Comparison of ENCODE assay signal across 8 cellular contexts in the genomic region with DNA sequence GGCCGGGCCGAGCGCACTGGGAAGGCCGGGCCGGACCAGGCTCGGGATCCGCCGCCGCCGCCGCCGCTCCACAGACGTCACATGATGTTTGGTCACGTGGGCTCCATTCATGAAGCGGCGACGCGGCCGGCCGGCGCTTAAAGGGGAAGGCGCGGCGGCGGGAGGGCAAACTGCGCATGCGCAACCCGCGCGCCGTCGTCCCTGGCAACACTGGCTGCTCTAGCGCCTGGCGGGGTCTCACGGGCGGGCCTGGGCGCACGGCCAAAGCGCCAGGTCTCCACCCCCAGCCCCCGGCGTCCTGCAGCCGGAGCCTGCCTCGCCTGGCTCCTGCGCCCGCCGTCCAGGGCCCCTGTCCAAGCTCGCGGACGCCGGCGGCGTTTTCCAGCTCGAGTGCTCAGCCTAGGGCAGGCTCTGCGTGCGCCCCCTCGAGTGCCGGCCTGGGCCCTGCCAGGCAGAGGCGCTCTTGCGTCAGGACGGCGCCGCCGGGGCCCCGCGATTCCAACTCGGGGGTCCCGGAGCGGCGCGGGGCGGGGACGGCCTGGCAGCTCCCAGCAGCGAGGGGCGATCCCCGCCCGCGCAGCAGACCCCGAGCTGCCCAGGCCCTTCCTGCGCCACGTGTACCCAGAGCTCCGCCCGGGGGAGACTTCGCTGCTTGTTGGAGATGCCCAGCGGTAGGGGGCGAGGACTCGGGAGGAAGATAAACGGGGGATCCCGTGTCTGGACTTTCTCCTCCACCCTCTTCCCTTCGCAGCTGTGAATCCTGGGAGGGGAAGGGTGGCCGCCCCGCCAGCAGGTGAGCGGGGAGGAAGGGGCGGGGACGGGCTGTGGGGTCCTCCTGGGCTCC. TPM values are rescaled to one million over a fixed set of nuclear protein-coding genes. Genes with fewer than 3 reads are reported as not detected.
DNase-seq lines count a peak whose midpoint lies in the region; ATAC-seq and TF ChIP-seq lines count a peak whose summit lies in the region.

A gene (minus strand): TSS at position 83 of the 844 bp plus-strand sequence. CDS start 4,550 bp downstream, outside the sequence.

- no peak for TF ChIP-seq EP300 in transverse colon (IDR thresholded peaks at IDR 0.05; ENCODE audit: low read depth)

- H3K27ac ChIP-seq in cardiac muscle cell, result peak within 1 kb of the TSS; percentile 99
- H3K27ac ChIP-seq in transverse colon, result peak within 1 kb of the TSS; percentile 97 to 99 (median 97)

- H3K9me3 ChIP-seq in cardiac muscle cell (ENCODE audit: low read depth) (no peaks in the 10 kb centered on the region), transverse colon (no peaks in the 10 kb centered on the region)

- in situ Hi-C loops in transverse colon (cut with MboI; ENCODE audit: low pct_ligation_motif_present in 1 of 4, low pct_unique_long_range_greater_than_20kb in 1 of 4, low sequenced_read_pairs in 3 of 4), result no loop called here

- H3K4me3 ChIP-seq in GM12864 (ENCODE audit: low read depth, low read length), result peak within 1 kb of the TSS; percentile 61
- peak within 1 kb of the TSS; percentile 94 for H3K4me3 ChIP-seq in cardiac muscle cell
- peak within 1 kb of the TSS; percentile 71 to 99 (median 82) for H3K4me3 ChIP-seq in transverse colon

- peak; percentile 70 for ATAC-seq in HG02678 (IDR thresholded peaks at IDR 0.05; ENCODE audit: unreplicated experiment)

- H3K4me1 ChIP-seq in cardiac muscle cell (ENCODE audit: low read depth) (peaks cover 21% of the 10 kb centered on the region), transverse colon (peaks cover 29 to 58% (median 51%) of the 10 kb centered on the region in 4 donors)

- WGBS in transverse colon (ENCODE audit: low coverage in 1 of 2), 2 donors, result 1% methylated on average over 73 of the region's 94 CpGs; no CpG with 5 or more reads in 1 of the 2 donors

- peak; percentile 38 for TF ChIP-seq CTCF in GM12864 (IDR thresholded peaks at IDR 0.05; ENCODE audit: low read depth, low read length, missing control alignments)
- peak; percentile 43 for TF ChIP-seq CTCF in cardiac muscle cell (IDR thresholded peaks at IDR 0.05; ENCODE audit: low read depth, low read length)
- TF ChIP-seq CTCF in transverse colon (IDR thresholded peaks at IDR 0.05), result peak in 2 of 5 experiments; percentile 12 to 16

- TF ChIP-seq POLR2A in transverse colon (IDR thresholded peaks at IDR 0.05), result no peak

- intact Hi-C loops in transverse colon (cut with DNase I; ENCODE audit: low total_unique reads), result no loop called here

- DNase-seq in GM12864 (ENCODE audit: low read depth) (peak; percentile 50), NCI-H1417 treated with DMSO at 0.1 percent for 48 hours (lab: John Stamatoyannopoulos, UW) (peak; percentile 74), SW 1271 (lab: John Stamatoyannopoulos, UW) (peak; percentile 52 to 90), cardiac muscle cell (ENCODE audit: low read depth in 1 of 2, low spot score in 1 of 2) (peak; percentile 97 to 98), pons (ENCODE audit: low spot score) (peak; percentile 93), transverse colon (peak; percentile 91)
- DNase-seq in activated naive CD8-positive, alpha-beta T cell treated with anti-CD3 and anti-CD28 coated beads, Interleukin-2, amount 50 U/mL, for 16 hours (ENCODE audit: low read depth, low spot score), result peak; percentile 71

- H3K36me3 ChIP-seq in cardiac muscle cell, result no peaks in the 10 kb centered on the region
- no peaks in the 10 kb centered on the region for H3K36me3 ChIP-seq in transverse colon

- H3K27me3 ChIP-seq in cardiac muscle cell (no peaks in the 10 kb centered on the region), transverse colon (peaks cover 17% of the 10 kb centered on the region)

RNA-seq across cellular contexts. Expression of the gene that starts here (rescaled TPM):
- total RNA-seq in cardiac muscle cell (14.8 and 16.1 TPM in 2 replicates), transverse colon (10 to 100 TPM; 22.4 to 34.4 (median 24.3) TPM)
- polyA plus RNA-seq in cardiac muscle cell, result 23.9 and 27.0 TPM in 2 replicates

Comparison
In these comparisons a context has a peak if more than half of its experiments do, and no peak if none do; other contexts are left out.
1. Peak in every context shown above with its lines: DNase-seq, ATAC-seq, H3K4me3 ChIP-seq and H3K27ac ChIP-seq.